24 cellular contexts compared by ENCODE assay signal in the genomic region with DNA sequence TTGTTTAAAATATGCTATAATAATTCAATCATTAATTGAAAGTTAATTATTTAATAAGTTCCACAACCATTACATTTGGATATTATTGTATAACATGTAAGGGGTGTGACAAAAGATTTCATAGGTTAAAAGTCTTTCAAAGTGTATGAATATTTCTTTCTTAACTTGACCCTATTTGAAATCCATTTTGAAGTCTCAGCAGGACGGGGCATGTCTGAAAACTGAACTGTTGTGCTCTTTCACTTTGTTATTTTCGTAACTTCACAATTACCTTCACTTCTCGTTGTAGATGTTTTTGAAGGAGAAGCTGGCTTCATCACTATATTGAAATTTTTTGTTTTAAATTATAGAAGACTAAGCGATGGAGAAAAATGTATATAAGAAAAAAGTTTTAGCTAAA.
"Had no signal": no experiment of that assay in that cellular context is flagged by ENCODE, and none has a peak within 500 bp of the region (broad histone marks: within the 10 kb centered on the region; RNA-seq: fewer than 3 reads in every experiment).

No MANE protein-coding gene starts in this region.

- H3K4me1 ChIP-seq: gastroesophageal sphincter, heart left ventricle, neural progenitor cell, parathyroid adenoma, stomach, thyroid gland, vagina had no signal

- H3K4me3 ChIP-seq: coronary artery, gastroesophageal sphincter, heart left ventricle, hepatocyte, lung, neural progenitor cell, smooth muscle cell, stomach, thyroid gland, vagina had no signal

- H3K27me3 ChIP-seq: gastroesophageal sphincter, heart left ventricle, hepatocyte, neural progenitor cell, stomach, thyroid gland, vagina had no signal

- H3K36me3 ChIP-seq: gastroesophageal sphincter, heart left ventricle, neural progenitor cell, stomach, thyroid gland, vagina had no signal

- H3K79me2 ChIP-seq: hepatocyte, parathyroid adenoma had no signal

- DNase-seq: effector memory CD8-positive, alpha-beta T cell; heart left ventricle; kidney; mesenchymal stem cell; midbrain; naive thymus-derived CD4-positive, alpha-beta T cell; stimulated activated CD4-positive, alpha-beta T cell treated with anti-CD3 and anti-CD28 coated beads, Interleukin-12 subunit alpha, Interleukin-12 subunit beta, amount 100 ng/mL, for 4 hours; stimulated activated CD4-positive, alpha-beta T cell treated with anti-CD3 and anti-CD28 coated beads, Interleukin-2, amount 100 ng/mL, for 24 hours; stimulated activated CD4-positive, alpha-beta T cell treated with anti-CD3 and anti-CD28 coated beads, Interleukin-4, amount 100 ng/mL, for 24 hours; stimulated activated naive CD4-positive, alpha-beta T cell treated with Interleukin-2 at 50 U/mL for 16 hours; stomach; thyroid gland; trophoblast cell had no signal

- ATAC-seq: effector memory CD8-positive, alpha-beta T cell; gastroesophageal sphincter; heart left ventricle; left lobe of liver; naive thymus-derived CD4-positive, alpha-beta T cell; sciatic nerve; stimulated activated effector memory CD8-positive, alpha-beta T cell treated with anti-CD3 and anti-CD28 coated beads, Interleukin-12 subunit alpha, Interleukin-12 subunit beta, amount 100 ng/mL, for 72 hours had no signal

- H3K4me2 ChIP-seq: hepatocyte, neural progenitor cell, smooth muscle cell had no signal

- H3K9ac ChIP-seq: neural progenitor cell, parathyroid adenoma had no signal

- H2AFZ ChIP-seq: hepatocyte, neural progenitor cell, parathyroid adenoma had no signal

- H3K9me3 ChIP-seq: gastroesophageal sphincter, heart left ventricle, stomach, thyroid gland, vagina had no signal

- H3K27ac ChIP-seq: coronary artery, gastroesophageal sphincter, heart left ventricle, hepatocyte, neural progenitor cell, parathyroid adenoma, stomach, thyroid gland, vagina had no signal
